In genomic region chr7:7693881-7694280, GRCh38 we compare ENCODE assay signal across 14 cellular contexts. TPM values are rescaled to one million over a fixed set of nuclear protein-coding genes. Genes with fewer than 3 reads are reported as not detected.
DNase-seq lines count a peak whose midpoint lies in the region; ATAC-seq, FAIRE-seq and TF ChIP-seq lines count a peak whose summit lies in the region.
"Had no signal": no experiment of that assay in that cellular context is flagged by ENCODE, and none has a peak within 500 bp of the region (broad histone marks: within the 10 kb centered on the region; RNA-seq: fewer than 3 reads in every experiment).

No MANE protein-coding gene starts in this region.

- CTCF ChIA-PET in HepG2 (lab: Yijun Ruan, JAX; ENCODE audit: low intra/inter-chr PET ratio, low total read pairs) = no interaction called here
- CTCF ChIA-PET in T-cell (lab: Charles Lee) = interaction anchor here (3.7 to 3.9 kb wide), 2 partner anchors 13 kb away, joined by 14 to 18 read pairs; no protein-coding TSS in a partner anchor

- DNase-seq in HepG2 (ENCODE audit: low spot score) (peak; percentile 69), right lobe of liver (no peak), SW480 (ENCODE audit: low spot score) (peak; percentile 19), fibroblast of the conjunctiva (ENCODE audit: low read depth) (peak; percentile 68), urothelium cell line (ENCODE audit: low spot score) (peak; percentile 49), T-cell (no peak)
- DNase-seq: activated CD8-positive, alpha-beta memory T cell treated with anti-CD3 and anti-CD28 coated beads for 24 hours; effector CD8-positive, alpha-beta T cell; NCI-H146; NK-92 treated with Interleukin-12 subunit alpha and Interleukin-12 subunit beta, amount 100 ng/mL, for 24 hours; transverse colon had no signal

- H3K79me2 ChIP-seq in HepG2 (ENCODE audit: insufficient read depth, low read length) = no peaks in the 10 kb centered on the region

- H3K4me2 ChIP-seq in HepG2 (ENCODE audit: low read depth, low read length) = no peak overlapping the region

- H3K27me3 ChIP-seq in HepG2 (ENCODE audit: control insufficient read depth in 1 of 2, insufficient read depth in 2 of 2, low read length in 2 of 2) (no peaks in the 10 kb centered on the region), right lobe of liver (no peaks in the 10 kb centered on the region)
- H3K27me3 ChIP-seq: transverse colon had no signal

- H3K36me3 ChIP-seq in HepG2 (replicated peaks in 1 of 2; ENCODE audit: control insufficient read depth in 1 of 2, insufficient read depth in 2 of 2, low read length in 2 of 2) (no peaks in the 10 kb centered on the region), right lobe of liver (no peaks in the 10 kb centered on the region)
- H3K36me3 ChIP-seq: transverse colon had no signal

- peak in 1 of 2 experiments; percentile 16; a peak in 1 of 4 replicates for TF ChIP-seq EP300 in HepG2 (IDR thresholded peaks at IDR 0.05; ENCODE audit: low read depth in 2 of 2, low read length in 2 of 2)
- no peak for TF ChIP-seq EP300 in HepG2 (CRISPR knock-in tag; IDR thresholded peaks at IDR 0.05; ENCODE audit: borderline replicate concordance)

- H3K4me1 ChIP-seq in HepG2 (ENCODE audit: insufficient read depth, low read length) = peaks cover 18% of the 10 kb centered on the region
- peaks cover 0 to 13% (median 0%) of the 10 kb centered on the region in 4 donors for H3K4me1 ChIP-seq in right lobe of liver

- no peak overlapping the region for H2AFZ ChIP-seq in HepG2 (ENCODE audit: low read length)

- TF ChIP-seq POLR2A in HepG2 (IDR thresholded peaks at IDR 0.05; ENCODE audit: insufficient read depth in 1 of 2, low read depth in 2 of 2, low read length in 2 of 2) = no peak
- TF ChIP-seq POLR2A in right lobe of liver (IDR thresholded peaks at IDR 0.05) = no peak

- H3K27ac ChIP-seq in HepG2 (ENCODE audit: extremely low read length, insufficient read depth, low read length) = no peak overlapping the region
- H3K27ac ChIP-seq in right lobe of liver = no peak overlapping the region
- H3K27ac ChIP-seq: transverse colon had no signal

- no peak overlapping the region for H3K9ac ChIP-seq in HepG2 (ENCODE audit: insufficient read depth, low read depth, low read length)

- H3K27ac Mint-ChIP-seq in activated T-helper 17 cell treated with anti-CD3 and anti-CD28 coated beads, Interleukin-2, amount 50 U/mL, for 72 hours = no peak overlapping the region
- no peak overlapping the region for H3K27ac Mint-ChIP-seq in T-cell
- H3K27ac Mint-ChIP-seq: activated naive CD8-positive, alpha-beta T cell had no signal

- TF ChIP-seq RAD21 in HepG2 (CRISPR knock-in tag; IDR thresholded peaks at IDR 0.05) = no peak

- in situ Hi-C loops in HepG2 (cut with HindIII; ENCODE audit: extremely low pct_ligation_motif_present, low pct_unique_long_range_greater_than_20kb) = no loop called here

- H3K4me1 Mint-ChIP-seq in activated T-helper 17 cell treated with anti-CD3 and anti-CD28 coated beads, Interleukin-2, amount 50 U/mL, for 72 hours = peaks cover 4% of the 10 kb centered on the region
- peaks cover 19 to 27% (median 20%) of the 10 kb centered on the region in 3 donors for H3K4me1 Mint-ChIP-seq in T-cell

- peaks cover 22% of the 10 kb centered on the region for H3K36me3 Mint-ChIP-seq in activated T-helper 17 cell treated with anti-CD3 and anti-CD28 coated beads, Interleukin-2, amount 50 U/mL, for 72 hours (ENCODE audit: low read depth)
- H3K36me3 Mint-ChIP-seq in T-cell = peaks cover 29% of the 10 kb centered on the region

- H3K9me3 Mint-ChIP-seq in activated T-helper 17 cell treated with anti-CD3 and anti-CD28 coated beads, Interleukin-2, amount 50 U/mL, for 72 hours = no peaks in the 10 kb centered on the region
- peaks cover 2 to 4% (median 3%) of the 10 kb centered on the region in 3 donors for H3K9me3 Mint-ChIP-seq in T-cell

- POLR2A ChIA-PET in HepG2 (lab: Yijun Ruan, JAX) (no interaction called here), T-cell (lab: Charles Lee) (no interaction called here)

- H3K9me3 ChIP-seq in HepG2 (ENCODE audit: low read length) (no peaks in the 10 kb centered on the region), right lobe of liver (no peaks in the 10 kb centered on the region)
- H3K9me3 ChIP-seq: transverse colon had no signal

- H3K4me3 ChIP-seq in HepG2 (replicated peaks in 1 of 3; ENCODE audit: insufficient read depth in 1 of 3, low read depth in 2 of 3, low read length in 3 of 3) = no peak overlapping the region
- H3K4me3 ChIP-seq in right lobe of liver = no peak overlapping the region
- H3K4me3 ChIP-seq: transverse colon had no signal

- no peak overlapping the region for H3K4me3 Mint-ChIP-seq in activated T-helper 17 cell treated with anti-CD3 and anti-CD28 coated beads, Interleukin-2, amount 50 U/mL, for 72 hours
- no peak overlapping the region for H3K4me3 Mint-ChIP-seq in T-cell
- H3K4me3 Mint-ChIP-seq: activated naive CD8-positive, alpha-beta T cell had no signal

- intact Hi-C loops in HepG2 (cut with micrococcal nuclease; ENCODE audit: unreplicated experiment) (no loop called here), right lobe of liver (cut with DNase I) (no loop called here)

- no peak for TF ChIP-seq CTCF in HepG2 (CRISPR knock-in tag; IDR thresholded peaks at IDR 0.05)
- TF ChIP-seq CTCF in right lobe of liver (IDR thresholded peaks at IDR 0.05) = no peak

- FAIRE-seq in HepG2 (lab: Jason Lieb, UNC) (no peak), urothelium cell line (lab: Jason Lieb, UNC) (peak; percentile 52)

- H4K20me1 ChIP-seq in HepG2 (ENCODE audit: insufficient read depth, low read length) = no peaks in the 10 kb centered on the region

- BruUV-seq in HepG2 (replicated peaks; lab: Mats Ljungman, UMichigan) = no TSS peak

- no peaks in the 10 kb centered on the region for H3K27me3 Mint-ChIP-seq in activated T-helper 17 cell treated with anti-CD3 and anti-CD28 coated beads, Interleukin-2, amount 50 U/mL, for 72 hours
- no peaks in the 10 kb centered on the region for H3K27me3 Mint-ChIP-seq in T-cell
- H3K27me3 Mint-ChIP-seq: activated naive CD8-positive, alpha-beta T cell had no signal

- ATAC-seq in HepG2 (no peak; the same call in 2 of the 3 replicates), right lobe of liver (no peak), T-cell (replicated peaks in 1 of 4) (no peak), GM21619 (IDR thresholded peaks at IDR 0.05; ENCODE audit: unreplicated experiment) (no peak)
- no peak for ATAC-seq in activated T-helper 17 cell treated with anti-CD3 and anti-CD28 coated beads, Interleukin-2, amount 50 U/mL, for 72 hours (replicated peaks)

RNA-seq across cellular contexts. Expression of gene RPA3, which starts 24.5 kb away (rescaled TPM):
- total RNA-seq in HepG2 (2016; rRNA removed; fragmentation: Illumina TruSeq; extraction: Trizol) = 154 and 206 TPM in 2 replicates
- 43.8 and 53.8 TPM in 2 replicates for total RNA-seq in HepG2 (2016; cell fraction: cytosol; rRNA removed; fragmentation: Illumina TruSeq; extraction: Trizol; ENCODE audit: low read depth)
- total RNA-seq in HepG2 (2016; cell fraction: insoluble cytoplasmic fraction; rRNA removed; fragmentation: Illumina TruSeq; extraction: Trizol) = 156 and 243 TPM in 2 replicates
- total RNA-seq in HepG2 (2016; cell fraction: membrane; rRNA removed; fragmentation: Illumina TruSeq; extraction: Trizol) = 49.5 and 53.8 TPM in 2 replicates
- 50.8 and 57.3 TPM in 2 replicates for total RNA-seq in HepG2 (2016; cell fraction: nucleus; rRNA removed; fragmentation: Illumina TruSeq; extraction: Trizol)
- polyA plus RNA-seq in HepG2 (2011; rRNA removed) = 21.3 and 38.3 TPM in 2 replicates
- 20.9 and 21.4 TPM in 2 replicates for polyA plus RNA-seq in HepG2 (2011; cell fraction: cytosol; rRNA removed)
- polyA plus RNA-seq in HepG2 (2011; cell fraction: nucleus; rRNA removed) = 6.7 and 9.1 TPM in 2 replicates
- polyA plus RNA-seq in HepG2 (2012) = 36.1 and 77.3 TPM in 2 replicates
- polyA plus RNA-seq in HepG2 (2016; cell fraction: cytosol; fragmentation: Illumina TruSeq; extraction: Trizol; ENCODE audit: low read depth) = 40.7 and 49.7 TPM in 2 replicates
- 177 and 187 TPM in 2 replicates for polyA plus RNA-seq in HepG2 (2016; cell fraction: insoluble cytoplasmic fraction; fragmentation: Illumina TruSeq; extraction: Trizol; ENCODE audit: low read depth)
- 42.6 and 46.1 TPM in 2 replicates for polyA plus RNA-seq in HepG2 (2016; cell fraction: membrane; fragmentation: Illumina TruSeq; extraction: Trizol; ENCODE audit: low read depth)
- 60.8 and 74.0 TPM in 2 replicates for polyA plus RNA-seq in HepG2 (2016; cell fraction: nucleus; fragmentation: Illumina TruSeq; extraction: Trizol; ENCODE audit: insufficient read depth, low read depth)
- 3.7 and 11.0 TPM in 2 replicates for polyA minus RNA-seq in HepG2 (2011; rRNA and poly(A)+ RNA removed; ENCODE audit: low replicate concordance)
- 7.7 and 17.3 TPM in 2 replicates for polyA minus RNA-seq in HepG2 (2011; cell fraction: cytosol; rRNA and poly(A)+ RNA removed)
- 6.8 and 9.0 TPM in 2 replicates for polyA minus RNA-seq in HepG2 (2011; cell fraction: nucleus; rRNA and poly(A)+ RNA removed)
- 10 to 100 TPM; 11.3 to 22.3 (median 21.4) TPM for total RNA-seq in right lobe of liver
- total RNA-seq in activated T-helper 17 cell treated with anti-CD3 and anti-CD28 coated beads, Interleukin-2, amount 50 U/mL, for 72 hours = 100 to 1,000 TPM; 102 to 136 TPM
- total RNA-seq in T-cell = 10 to 100 TPM; 24.5 to 28.5 (median 26.8) TPM

RNA-seq across cellular contexts. Expression of gene UMAD1, which starts 53.3 kb away (rescaled TPM):
- 17.6 and 26.4 TPM in 2 replicates for total RNA-seq in HepG2 (2016; rRNA removed; fragmentation: Illumina TruSeq; extraction: Trizol)
- 5.1 and 7.4 TPM in 2 replicates for total RNA-seq in HepG2 (2016; cell fraction: cytosol; rRNA removed; fragmentation: Illumina TruSeq; extraction: Trizol; ENCODE audit: low read depth)
- total RNA-seq in HepG2 (2016; cell fraction: insoluble cytoplasmic fraction; rRNA removed; fragmentation: Illumina TruSeq; extraction: Trizol) = 15.5 and 22.3 TPM in 2 replicates
- 8.8 and 10.3 TPM in 2 replicates for total RNA-seq in HepG2 (2016; cell fraction: membrane; rRNA removed; fragmentation: Illumina TruSeq; extraction: Trizol)
- 16.7 and 18.7 TPM in 2 replicates for total RNA-seq in HepG2 (2016; cell fraction: nucleus; rRNA removed; fragmentation: Illumina TruSeq; extraction: Trizol)
- polyA plus RNA-seq in HepG2 (2011; rRNA removed) = 12.4 and 16.8 TPM in 2 replicates
- 10.1 and 13.1 TPM in 2 replicates for polyA plus RNA-seq in HepG2 (2011; cell fraction: cytosol; rRNA removed)
- polyA plus RNA-seq in HepG2 (2011; cell fraction: nucleus; rRNA removed) = 7.0 and 8.0 TPM in 2 replicates
- 6.4 and 7.9 TPM in 2 replicates for polyA plus RNA-seq in HepG2 (2012)
- 2.4 and 2.5 TPM in 2 replicates for polyA plus RNA-seq in HepG2 (2016; cell fraction: cytosol; fragmentation: Illumina TruSeq; extraction: Trizol; ENCODE audit: low read depth)
- polyA plus RNA-seq in HepG2 (2016; cell fraction: insoluble cytoplasmic fraction; fragmentation: Illumina TruSeq; extraction: Trizol; ENCODE audit: low read depth) = 29.3 and 34.5 TPM in 2 replicates
- 7.0 and 7.1 TPM in 2 replicates for polyA plus RNA-seq in HepG2 (2016; cell fraction: membrane; fragmentation: Illumina TruSeq; extraction: Trizol; ENCODE audit: low read depth)
- polyA plus RNA-seq in HepG2 (2016; cell fraction: nucleus; fragmentation: Illumina TruSeq; extraction: Trizol; ENCODE audit: insufficient read depth, low read depth) = 10.9 and 12.8 TPM in 2 replicates
- polyA minus RNA-seq in HepG2 (2011; rRNA and poly(A)+ RNA removed; ENCODE audit: low replicate concordance) = 10.7 and 16.8 TPM in 2 replicates
- polyA minus RNA-seq in HepG2 (2011; cell fraction: cytosol; rRNA and poly(A)+ RNA removed) = 4.9 and 8.4 TPM in 2 replicates
- polyA minus RNA-seq in HepG2 (2011; cell fraction: nucleus; rRNA and poly(A)+ RNA removed) = 12.9 and 15.6 TPM in 2 replicates
- 10 to 100 TPM in 2 of 6 experiments, 1 to 10 TPM in 4; 7.6 to 15.3 (median 9.5) TPM for total RNA-seq in right lobe of liver
- 10 to 100 TPM in 1 of 2 donors, 1 to 10 TPM in 1; 9.4 to 11.7 TPM for total RNA-seq in activated T-helper 17 cell treated with anti-CD3 and anti-CD28 coated beads, Interleukin-2, amount 50 U/mL, for 72 hours
- total RNA-seq in T-cell = 10 to 100 TPM; 13.8 to 19.8 (median 16.6) TPM

Comparison
In these comparisons a context has a peak if more than half of its experiments do, and no peak if none do; other contexts are left out.
1. DNase-seq: peak in HepG2 (single experiment), SW480 (single experiment), fibroblast of the conjunctiva (single experiment) and urothelium cell line (single experiment); none in right lobe of liver (0 of 3) and T-cell (0 of 34).